In genomic region chr11:115760528-115760837, GRCh38 we compare ENCODE assay signal across 9 cellular contexts.
DNase-seq lines count a peak whose midpoint lies in the region; ATAC-seq and TF ChIP-seq lines count a peak whose summit lies in the region.
"Had no signal": no experiment of that assay in that cellular context is flagged by ENCODE, and none has a peak within 500 bp of the region (broad histone marks: within the 10 kb centered on the region; RNA-seq: fewer than 3 reads in every experiment).

No MANE protein-coding gene starts in this region.

- no peak overlapping the region for H3K27ac ChIP-seq in upper lobe of right lung

- H3K27me3 Mint-ChIP-seq in natural killer cell (ENCODE audit: low read depth in 2 of 2): peaks cover 22 to 33% of the 10 kb centered on the region in 2 donors
- peaks cover 32% of the 10 kb centered on the region in 2 donors for H3K27me3 Mint-ChIP-seq in stimulated activated naive B cell treated with anti-CD40 and anti-IgM and Interleukin-4, amounts not matched to agents 10 μg/mL and 1 μg/mL and 100 μg/mL, for 72 hours

- no peaks in the 10 kb centered on the region for H3K27me3 ChIP-seq in upper lobe of right lung

- H3K9me3 ChIP-seq in upper lobe of right lung: no peaks in the 10 kb centered on the region

- DNase-seq in NOMO-1 (lab: John Stamatoyannopoulos, UW; ENCODE audit: unreplicated experiment in 2 of 2): peak; percentile 4 to 27
- no peak for DNase-seq in NOMO-1 treated with dmso at 0.1 percent for 144 hours (lab: John Stamatoyannopoulos, UW; ENCODE audit: unreplicated experiment)
- DNase-seq in foreskin fibroblast: no peak
- DNase-seq in natural killer cell: no peak
- DNase-seq in upper lobe of right lung: no peak
- DNase-seq in stimulated activated naive B cell treated with anti-CD40 and anti-IgM and Interleukin-4, amounts not matched to agents 10 μg/mL and 1 μg/mL and 100 μg/mL, for 72 hours: no peak
- no peak for DNase-seq in retina
- no peak for DNase-seq in stimulated activated CD4-positive, alpha-beta T cell treated with anti-CD3 and anti-CD28 coated beads, Interleukin-1b, Interleukin-23, amount 100 ng/mL, for 48 hours

- no peak for TF ChIP-seq CTCF in foreskin fibroblast (IDR thresholded peaks at IDR 0.05; ENCODE audit: low read depth, low read length)
- TF ChIP-seq CTCF in natural killer cell (IDR thresholded peaks at IDR 0.05): no peak
- TF ChIP-seq CTCF in upper lobe of right lung (IDR thresholded peaks at IDR 0.05): no peak

- no peaks in the 10 kb centered on the region for H3K4me1 ChIP-seq in upper lobe of right lung

- no peaks in the 10 kb centered on the region for H3K36me3 ChIP-seq in upper lobe of right lung

- H3K9me3 Mint-ChIP-seq in natural killer cell: no peaks in the 10 kb centered on the region
- no peaks in the 10 kb centered on the region for H3K9me3 Mint-ChIP-seq in stimulated activated naive B cell treated with anti-CD40 and anti-IgM and Interleukin-4, amounts not matched to agents 10 μg/mL and 1 μg/mL and 100 μg/mL, for 72 hours
- H3K9me3 Mint-ChIP-seq: activated naive CD4-positive, alpha-beta T cell treated with anti-CD3 and anti-CD28 coated beads, Interleukin-2, amount 50 U/mL, for 24 hours had no signal

- no peak overlapping the region for H3K27ac Mint-ChIP-seq in natural killer cell
- H3K27ac Mint-ChIP-seq in stimulated activated naive B cell treated with anti-CD40 and anti-IgM and Interleukin-4, amounts not matched to agents 10 μg/mL and 1 μg/mL and 100 μg/mL, for 72 hours: no peak overlapping the region
- H3K27ac Mint-ChIP-seq: activated naive CD4-positive, alpha-beta T cell treated with anti-CD3 and anti-CD28 coated beads, Interleukin-2, amount 50 U/mL, for 24 hours had no signal

- H3K36me3 Mint-ChIP-seq in natural killer cell: no peaks in the 10 kb centered on the region
- H3K36me3 Mint-ChIP-seq in stimulated activated naive B cell treated with anti-CD40 and anti-IgM and Interleukin-4, amounts not matched to agents 10 μg/mL and 1 μg/mL and 100 μg/mL, for 72 hours: no peaks in the 10 kb centered on the region
- H3K36me3 Mint-ChIP-seq: activated naive CD4-positive, alpha-beta T cell treated with anti-CD3 and anti-CD28 coated beads, Interleukin-2, amount 50 U/mL, for 24 hours had no signal

- ATAC-seq in natural killer cell (peak in 1 of 3 donors; percentile 46), upper lobe of right lung (peak; percentile 4)
- ATAC-seq in stimulated activated naive B cell treated with anti-CD40 and anti-IgM and Interleukin-4, amounts not matched to agents 10 μg/mL and 1 μg/mL and 100 μg/mL, for 72 hours (replicated peaks): no peak

- H3K4me1 Mint-ChIP-seq in natural killer cell: peaks cover 0 to 7% of the 10 kb centered on the region in 2 donors
- no peaks in the 10 kb centered on the region for H3K4me1 Mint-ChIP-seq in stimulated activated naive B cell treated with anti-CD40 and anti-IgM and Interleukin-4, amounts not matched to agents 10 μg/mL and 1 μg/mL and 100 μg/mL, for 72 hours
- H3K4me1 Mint-ChIP-seq: activated naive CD4-positive, alpha-beta T cell treated with anti-CD3 and anti-CD28 coated beads, Interleukin-2, amount 50 U/mL, for 24 hours had no signal

- peak overlapping the region; percentile 31 to 60 for H3K4me3 ChIP-seq in foreskin fibroblast (ENCODE audit: low read depth in 1 of 2, low read length in 2 of 2)
- H3K4me3 ChIP-seq in upper lobe of right lung: peak overlapping the region; percentile 68

- intact Hi-C loops in natural killer cell (cut with micrococcal nuclease): no loop called here
- intact Hi-C loops in upper lobe of right lung (cut with DNase I): no loop called here

- peak overlapping the region; percentile 70 for H3K4me3 Mint-ChIP-seq in natural killer cell
- no peak overlapping the region for H3K4me3 Mint-ChIP-seq in stimulated activated naive B cell treated with anti-CD40 and anti-IgM and Interleukin-4, amounts not matched to agents 10 μg/mL and 1 μg/mL and 100 μg/mL, for 72 hours
- H3K4me3 Mint-ChIP-seq: activated naive CD4-positive, alpha-beta T cell treated with anti-CD3 and anti-CD28 coated beads, Interleukin-2, amount 50 U/mL, for 24 hours had no signal

Comparison
In these comparisons a context has a peak if more than half of its experiments do, and no peak if none do; other contexts are left out.
1. DNase-seq: peak in NOMO-1 (2 of 2); none in NOMO-1 treated with dmso at 0.1 percent for 144 hours (single experiment), foreskin fibroblast (0 of 2), natural killer cell (single experiment), upper lobe of right lung (single experiment), stimulated activated naive B cell treated with anti-CD40 and anti-IgM and Interleukin-4, amounts not matched to agents 10 μg/mL and 1 μg/mL and 100 μg/mL, for 72 hours (single experiment), retina (single experiment) and stimulated activated CD4-positive, alpha-beta T cell treated with anti-CD3 and anti-CD28 coated beads, Interleukin-1b, Interleukin-23, amount 100 ng/mL, for 48 hours (single experiment).